Comparison of ENCODE assay signal across 11 cellular contexts in genomic region chr1:113021430-113022085, GRCh38.
DNase-seq lines count a peak whose midpoint lies in the region; TF ChIP-seq lines count a peak whose summit lies in the region.
"Had no signal": no experiment of that assay in that cellular context is flagged by ENCODE, and none has a peak within 500 bp of the region (broad histone marks: within the 10 kb centered on the region; RNA-seq: fewer than 3 reads in every experiment).

No MANE protein-coding gene starts in this region.

- no peaks in the 10 kb centered on the region for H3K27me3 ChIP-seq in rectal smooth muscle tissue (ENCODE audit: control insufficient read depth, insufficient read depth, low read length)
- H3K27me3 ChIP-seq: neutrophil had no signal

- H3K4me3 ChIP-seq in NB4 (ENCODE audit: low read depth, low read length) (no peak overlapping the region), cardiac fibroblast (replicated peaks in 1 of 2; ENCODE audit: low read depth in 2 of 2, low read length in 2 of 2) (no peak overlapping the region), rectal smooth muscle tissue (ENCODE audit: low read length) (peak overlapping the region; percentile 8)

- no peak for TF ChIP-seq POLR2A in NB4 (IDR thresholded peaks at IDR 0.05; ENCODE audit: extremely low read depth, insufficient read length)

- H3K9ac ChIP-seq in rectal smooth muscle tissue (ENCODE audit: low read length): no peak overlapping the region

- no peak for TF ChIP-seq CTCF in NB4 (IDR thresholded peaks at IDR 0.05; ENCODE audit: low read depth, low read length)
- TF ChIP-seq CTCF in cardiac fibroblast (IDR thresholded peaks at IDR 0.05; ENCODE audit: low read depth, low read length): no peak

- CTCF ChIA-PET in HEK293T (lab: Yijun Ruan, JAX): no interaction called here

- DNase-seq in NCI-H446 treated with DMSO at 0.1 percent for 48 hours (lab: John Stamatoyannopoulos, UW) (peak; percentile 12), NCI-H446 (lab: John Stamatoyannopoulos, UW) (no peak), NB4 (ENCODE audit: low read depth) (peak; percentile 25), cardiac fibroblast (ENCODE audit: low read depth in 2 of 2) (peak; percentile 48 to 60), HEK293T (ENCODE audit: extremely low spot score) (no peak), kidney tubule cell (ENCODE audit: low spot score) (no peak), cortex of kidney (lab: John Stamatoyannopoulos, UW) (no peak)
- DNase-seq: activated T-cell treated with anti-CD3 and anti-CD28 coated beads, Interleukin-2, amount 50 U/mL, for 4 hours; T-helper 2 cell had no signal

- POLR2A ChIA-PET in HEK293T (lab: Yijun Ruan, JAX): no interaction called here

- no peaks in the 10 kb centered on the region for H3K36me3 ChIP-seq in rectal smooth muscle tissue (ENCODE audit: control insufficient read depth, insufficient read depth, low read length)
- H3K36me3 ChIP-seq: neutrophil had no signal

- H3K4me1 ChIP-seq in rectal smooth muscle tissue (ENCODE audit: control insufficient read depth, insufficient read depth, low read length): no peaks in the 10 kb centered on the region

- H3K27ac ChIP-seq in rectal smooth muscle tissue (ENCODE audit: low read depth, low read length): no peak overlapping the region
- H3K27ac ChIP-seq: neutrophil had no signal

TF ChIP-seq in HEK293T, 16 proteins besides CTCF, POLR2A, EP300 and RAD21:
- TF ChIP-seq TARDBP (IDR thresholded peaks at IDR 0.05) (no peak), ELF4 (IDR thresholded peaks at IDR 0.05) (no peak), ARNT (IDR thresholded peaks at IDR 0.05) (no peak), CTBP1 (IDR thresholded peaks at IDR 0.05; ENCODE audit: borderline replicate concordance) (no peak), FOXA1 (IDR thresholded peaks at IDR 0.05) (no peak), L3MBTL2 (conservative IDR thresholded peaks at IDR 0.05) (no peak), ZNF384 (IDR thresholded peaks at IDR 0.05) (no peak), PKNOX1 (IDR thresholded peaks at IDR 0.05) (no peak), SUZ12 (IDR thresholded peaks at IDR 0.05) (no peak), HDGF (IDR thresholded peaks at IDR 0.05; ENCODE audit: borderline replicate concordance) (no peak), FOXK2 (IDR thresholded peaks at IDR 0.05) (no peak), NFRKB (IDR thresholded peaks at IDR 0.05) (no peak), FOXM1 (IDR thresholded peaks at IDR 0.05; ENCODE audit: borderline replicate concordance) (no peak), LEF1 (IDR thresholded peaks at IDR 0.05; ENCODE audit: borderline replicate concordance) (no peak), SP1 (IDR thresholded peaks at IDR 0.05) (no peak), BHLHE40 (IDR thresholded peaks at IDR 0.05; ENCODE audit: borderline replicate concordance) (no peak)

Comparison
In these comparisons a context has a peak if more than half of its experiments do, and no peak if none do; other contexts are left out.
1. DNase-seq: peak in NCI-H446 treated with DMSO at 0.1 percent for 48 hours (single experiment), NB4 (single experiment) and cardiac fibroblast (2 of 2); none in NCI-H446 (0 of 2), HEK293T (single experiment), kidney tubule cell (single experiment) and cortex of kidney (single experiment).